1 cellular context compared by ENCODE assay signal in the genomic region with DNA sequence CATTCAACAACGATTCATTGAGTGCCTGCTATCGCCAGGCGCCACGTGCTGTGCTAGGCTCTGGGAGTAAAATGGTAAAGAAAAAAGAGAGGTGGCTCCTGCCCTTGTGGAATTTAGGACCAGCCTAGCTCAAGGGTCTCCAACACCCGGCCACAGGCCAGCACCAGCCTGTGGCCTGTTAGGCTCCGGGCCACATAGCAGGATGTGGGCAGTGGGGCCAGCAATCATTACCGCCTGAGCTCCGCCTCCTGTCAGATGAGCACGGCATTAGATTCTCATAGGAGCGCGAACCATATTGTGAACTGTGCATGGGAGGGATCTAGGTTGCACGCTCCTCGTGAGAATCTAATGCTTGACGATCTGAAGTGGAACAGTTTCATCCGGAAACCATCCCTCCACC.
TF ChIP-seq lines count a peak whose summit lies in the region.

No MANE protein-coding gene starts in this region.

TF ChIP-seq in HepG2, 621 proteins besides CTCF, POLR2A, EP300 and RAD21 (continues in another document):
- TF ChIP-seq ZNF558 (CRISPR knock-in tag; IDR thresholded peaks at IDR 0.05; ENCODE audit: borderline replicate concordance) (no peak), RARA (CRISPR knock-in tag; IDR thresholded peaks at IDR 0.05) (no peak), ZNF703 (CRISPR knock-in tag; IDR thresholded peaks at IDR 0.05; ENCODE audit: borderline replicate concordance) (no peak), DNMT1 (CRISPR knock-in tag; IDR thresholded peaks at IDR 0.05) (no peak), BRD4 (CRISPR knock-in tag; IDR thresholded peaks at IDR 0.05) (no peak), ZNF205 (CRISPR knock-in tag; IDR thresholded peaks at IDR 0.05) (0 out of 2 replicates have a peak, but pooled peaks have one; percentile 20), PRDM10 (CRISPR knock-in tag; IDR thresholded peaks at IDR 0.05; ENCODE audit: low read depth) (no peak), ZSCAN20 (CRISPR knock-in tag; IDR thresholded peaks at IDR 0.05; ENCODE audit: borderline replicate concordance) (no peak), GABPB1 (CRISPR knock-in tag; IDR thresholded peaks at IDR 0.05) (no peak), NR2F2 (IDR thresholded peaks at IDR 0.05; ENCODE audit: borderline replicate concordance, low read depth) (no peak), CCDC6 (CRISPR knock-in tag; IDR thresholded peaks at IDR 0.05) (no peak), REL (CRISPR knock-in tag; conservative IDR thresholded peaks at IDR 0.05) (no peak), ZNF329 (CRISPR knock-in tag; IDR thresholded peaks at IDR 0.05; ENCODE audit: low read depth) (no peak), ZNF326 (CRISPR knock-in tag; IDR thresholded peaks at IDR 0.05; ENCODE audit: borderline replicate concordance) (no peak), ZNF567 (CRISPR knock-in tag; IDR thresholded peaks at IDR 0.05; ENCODE audit: borderline replicate concordance) (no peak), ZNF501 (CRISPR knock-in tag; IDR thresholded peaks at IDR 0.05) (no peak), HOXA7 (CRISPR knock-in tag; IDR thresholded peaks at IDR 0.05) (no peak), ZIK1 (CRISPR knock-in tag; IDR thresholded peaks at IDR 0.05; ENCODE audit: borderline replicate concordance, low read depth) (peak; percentile 26; the same call in 1 of the 2 replicates), POLR2AphosphoS2 (IDR thresholded peaks at IDR 0.05; ENCODE audit: low read depth, low read length) (no peak), WIZ (CRISPR knock-in tag; IDR thresholded peaks at IDR 0.05) (no peak), HMGXB4 (CRISPR knock-in tag; IDR thresholded peaks at IDR 0.05; ENCODE audit: borderline replicate concordance in 1 of 2, low read depth in 1 of 2) (no peak), NFATC3 (CRISPR knock-in tag; IDR thresholded peaks at IDR 0.05) (no peak), ZNF800 (CRISPR knock-in tag; IDR thresholded peaks at IDR 0.05) (no peak), ZNF121 (CRISPR knock-in tag; IDR thresholded peaks at IDR 0.05) (no peak), ERF (CRISPR knock-in tag; IDR thresholded peaks at IDR 0.05) (no peak), GMEB1 (CRISPR knock-in tag; IDR thresholded peaks at IDR 0.05; ENCODE audit: borderline replicate concordance) (no peak), KDM5A (IDR thresholded peaks at IDR 0.05; ENCODE audit: borderline replicate concordance, low read length) (no peak), ZNF33B (CRISPR knock-in tag; IDR thresholded peaks at IDR 0.05) (no peak), MTF2 (CRISPR knock-in tag; IDR thresholded peaks at IDR 0.05; ENCODE audit: borderline replicate concordance) (no peak), ISX (CRISPR knock-in tag; conservative IDR thresholded peaks at IDR 0.05) (no peak), ZNF407 (CRISPR knock-in tag; IDR thresholded peaks at IDR 0.05; ENCODE audit: not compliant biosample characterization) (no peak), ZBTB38 (CRISPR knock-in tag; IDR thresholded peaks at IDR 0.05) (peak; percentile 86), TEAD3 (CRISPR knock-in tag; optimal IDR thresholded peaks at IDR 0.05; ENCODE audit: borderline replicate concordance) (peak; percentile 14), SP5 (CRISPR knock-in tag; IDR thresholded peaks at IDR 0.05; ENCODE audit: borderline replicate concordance, low read depth) (0 out of 2 replicates have a peak, but pooled peaks have one; percentile 43), HCFC1 (IDR thresholded peaks at IDR 0.05; ENCODE audit: low read depth, low read length) (no peak), ZNF792 (CRISPR knock-in tag; IDR thresholded peaks at IDR 0.05) (no peak), ZFX (CRISPR knock-in tag; IDR thresholded peaks at IDR 0.05; ENCODE audit: low read depth) (peak; percentile 6; the same call in 1 of the 2 replicates), ZNF775 (CRISPR knock-in tag; IDR thresholded peaks at IDR 0.05; ENCODE audit: borderline replicate concordance) (no peak)
- TF ChIP-seq, protein P1, sequence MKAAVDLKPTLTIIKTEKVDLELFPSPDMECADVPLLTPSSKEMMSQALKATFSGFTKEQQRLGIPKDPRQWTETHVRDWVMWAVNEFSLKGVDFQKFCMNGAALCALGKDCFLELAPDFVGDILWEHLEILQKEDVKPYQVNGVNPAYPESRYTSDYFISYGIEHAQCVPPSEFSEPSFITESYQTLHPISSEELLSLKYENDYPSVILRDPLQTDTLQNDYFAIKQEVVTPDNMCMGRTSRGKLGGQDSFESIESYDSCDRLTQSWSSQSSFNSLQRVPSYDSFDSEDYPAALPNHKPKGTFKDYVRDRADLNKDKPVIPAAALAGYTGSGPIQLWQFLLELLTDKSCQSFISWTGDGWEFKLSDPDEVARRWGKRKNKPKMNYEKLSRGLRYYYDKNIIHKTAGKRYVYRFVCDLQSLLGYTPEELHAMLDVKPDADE (CRISPR knock-in tag; IDR thresholded peaks at IDR 0.05), result no peak
- TF ChIP-seq, protein P2, sequence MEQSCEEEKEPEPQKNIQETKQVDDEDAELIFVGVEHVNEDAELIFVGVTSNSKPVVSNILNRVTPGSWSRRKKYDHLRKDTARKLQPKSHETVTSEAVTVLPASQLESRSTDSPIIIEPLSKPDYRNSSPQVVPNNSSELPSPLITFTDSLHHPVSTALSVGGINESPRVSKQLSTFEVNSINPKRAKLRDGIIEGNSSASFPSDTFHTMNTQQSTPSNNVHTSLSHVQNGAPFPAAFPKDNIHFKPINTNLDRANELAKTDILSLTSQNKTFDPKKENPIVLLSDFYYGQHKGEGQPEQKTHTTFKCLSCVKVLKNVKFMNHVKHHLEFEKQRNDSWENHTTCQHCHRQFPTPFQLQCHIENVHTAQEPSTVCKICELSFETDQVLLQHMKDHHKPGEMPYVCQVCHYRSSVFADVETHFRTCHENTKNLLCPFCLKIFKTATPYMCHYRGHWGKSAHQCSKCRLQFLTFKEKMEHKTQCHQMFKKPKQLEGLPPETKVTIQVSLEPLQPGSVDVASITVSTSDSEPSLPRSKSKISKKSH (CRISPR knock-in tag; IDR thresholded peaks at IDR 0.05; ENCODE audit: borderline replicate concordance), result no peak
